Comparison of ENCODE assay signal across 1 cellular context in genomic region chr5:150122158-150122510, GRCh38.
TF ChIP-seq lines count a peak whose summit lies in the region.

No MANE protein-coding gene starts in this region.

TF ChIP-seq in K562, 482 proteins besides CTCF, POLR2A, EP300 and RAD21 (continued from another document and continues in another):
- TF ChIP-seq DEAF1 (CRISPR knock-in tag; IDR thresholded peaks at IDR 0.05) (peak; percentile 78), ZNF212 (CRISPR knock-in tag; IDR thresholded peaks at IDR 0.05) (no peak), ZNF668 (CRISPR knock-in tag; IDR thresholded peaks at IDR 0.05) (no peak), PTBP1 (IDR thresholded peaks at IDR 0.05; ENCODE audit: low read depth, low read length) (no peak), ZNF699 (CRISPR knock-in tag; IDR thresholded peaks at IDR 0.05; ENCODE audit: insufficient replicate concordance) (no peak), NELFE (IDR thresholded peaks at IDR 0.05; ENCODE audit: insufficient read depth, insufficient read length) (no peak), GTF2E2 (tag; IDR thresholded peaks at IDR 0.05) (no peak), HOMEZ (CRISPR knock-in tag; IDR thresholded peaks at IDR 0.05) (no peak), GATAD2A (IDR thresholded peaks at IDR 0.05) (no peak), AFF4 (CRISPR knock-in tag; IDR thresholded peaks at IDR 0.05) (no peak), TFE3 (CRISPR knock-in tag; IDR thresholded peaks at IDR 0.05) (no peak), SREBF2 (CRISPR knock-in tag; IDR thresholded peaks at IDR 0.05) (no peak), ZNF75A (CRISPR knock-in tag; IDR thresholded peaks at IDR 0.05) (no peak), FOXA3 (CRISPR knock-in tag; conservative IDR thresholded peaks at IDR 0.05 in 1 of 2, IDR thresholded peaks at IDR 0.05 in 1 of 2) (no peak), ZKSCAN8 (CRISPR knock-in tag; IDR thresholded peaks at IDR 0.05) (no peak), RBM14 (IDR thresholded peaks at IDR 0.05; ENCODE audit: borderline replicate concordance, insufficient read depth, low read depth, low read length) (no peak), CSDE1 (IDR thresholded peaks at IDR 0.05) (no peak), PHF21A (IDR thresholded peaks at IDR 0.05; ENCODE audit: borderline replicate concordance, low read depth) (no peak), PCBP2 (IDR thresholded peaks at IDR 0.05; ENCODE audit: low read depth, low read length, poor library complexity, severe bottlenecking) (no peak), CTBP1 (IDR thresholded peaks at IDR 0.05; ENCODE audit: borderline replicate concordance) (0 out of 2 replicates have a peak, but pooled peaks have one; percentile 23), VEZF1 (CRISPR knock-in tag; IDR thresholded peaks at IDR 0.05) (peak; percentile 10; the same call in 1 of the 2 replicates), HMBOX1 (IDR thresholded peaks at IDR 0.05) (no peak), MTA1 (IDR thresholded peaks at IDR 0.05; ENCODE audit: borderline replicate concordance) (no peak), SRSF9 (IDR thresholded peaks at IDR 0.05; ENCODE audit: borderline replicate concordance, low read depth, low read length) (no peak), RBM39 (optimal IDR thresholded peaks at IDR 0.05; ENCODE audit: low read depth, low read length) (no peak), GATAD2B (IDR thresholded peaks at IDR 0.05; ENCODE audit: borderline replicate concordance) (no peak), ELK3 (CRISPR knock-in tag; IDR thresholded peaks at IDR 0.05) (no peak), TGIF2 (CRISPR knock-in tag; IDR thresholded peaks at IDR 0.05) (no peak), ARHGAP35 (IDR thresholded peaks at IDR 0.05; ENCODE audit: partially characterized antibody) (no peak), MTA3 (IDR thresholded peaks at IDR 0.05; ENCODE audit: borderline replicate concordance) (0 out of 2 replicates have a peak, but pooled peaks have one; percentile 38), ZNF124 (CRISPR knock-in tag; IDR thresholded peaks at IDR 0.05) (no peak), ZNF507 (tag; conservative IDR thresholded peaks at IDR 0.05) (no peak), HEY1 (CRISPR knock-in tag; IDR thresholded peaks at IDR 0.05; ENCODE audit: borderline replicate concordance) (no peak), RBM15 (IDR thresholded peaks at IDR 0.05; ENCODE audit: insufficient read depth, low read length) (no peak), FOXM1 (IDR thresholded peaks at IDR 0.05; ENCODE audit: low read depth) (no peak), FOXM1 (CRISPR knock-in tag; IDR thresholded peaks at IDR 0.05; ENCODE audit: low read depth) (no peak), DPF2 (IDR thresholded peaks at IDR 0.05) (0 out of 2 replicates have a peak, but pooled peaks have one; percentile 40), KLF10 (CRISPR knock-in tag; IDR thresholded peaks at IDR 0.05) (no peak), ATF7 (IDR thresholded peaks at IDR 0.05) (0 out of 2 replicates have a peak, but pooled peaks have one; percentile 23), HMG20B (CRISPR knock-in tag; IDR thresholded peaks at IDR 0.05) (no peak), TAF9B (IDR thresholded peaks at IDR 0.05; ENCODE audit: partially characterized antibody) (no peak), CBFA2T3 (IDR thresholded peaks at IDR 0.05) (0 out of 2 replicates have a peak, but pooled peaks have one; percentile 5), KLF13 (tag; IDR thresholded peaks at IDR 0.05; ENCODE audit: borderline replicate concordance, low read depth) (no peak), ZNF764 (CRISPR knock-in tag; IDR thresholded peaks at IDR 0.05; ENCODE audit: low read depth) (peak; percentile 96), PHF8 (IDR thresholded peaks at IDR 0.05; ENCODE audit: borderline replicate concordance, low read length) (no peak), SIX5 (IDR thresholded peaks at IDR 0.05; ENCODE audit: borderline replicate concordance in 1 of 2, insufficient read depth in 1 of 2, low read depth in 1 of 2, low read length in 2 of 2) (no peak), NKRF (IDR thresholded peaks at IDR 0.05; ENCODE audit: borderline replicate concordance) (no peak), REST (CRISPR knock-in tag; IDR thresholded peaks at IDR 0.05; ENCODE audit: low read depth) (no peak), SMARCC2 (IDR thresholded peaks at IDR 0.05; ENCODE audit: low read depth) (no peak), PURB (CRISPR knock-in tag; IDR thresholded peaks at IDR 0.05; ENCODE audit: low read depth) (no peak), DMBX1 (CRISPR knock-in tag; IDR thresholded peaks at IDR 0.05; ENCODE audit: borderline replicate concordance) (0 out of 2 replicates have a peak, but pooled peaks have one; percentile 15), MED1 (CRISPR knock-in tag; IDR thresholded peaks at IDR 0.05; ENCODE audit: borderline replicate concordance) (no peak)
